Comparison of ENCODE assay signal across 29 cellular contexts in the genomic region with DNA sequence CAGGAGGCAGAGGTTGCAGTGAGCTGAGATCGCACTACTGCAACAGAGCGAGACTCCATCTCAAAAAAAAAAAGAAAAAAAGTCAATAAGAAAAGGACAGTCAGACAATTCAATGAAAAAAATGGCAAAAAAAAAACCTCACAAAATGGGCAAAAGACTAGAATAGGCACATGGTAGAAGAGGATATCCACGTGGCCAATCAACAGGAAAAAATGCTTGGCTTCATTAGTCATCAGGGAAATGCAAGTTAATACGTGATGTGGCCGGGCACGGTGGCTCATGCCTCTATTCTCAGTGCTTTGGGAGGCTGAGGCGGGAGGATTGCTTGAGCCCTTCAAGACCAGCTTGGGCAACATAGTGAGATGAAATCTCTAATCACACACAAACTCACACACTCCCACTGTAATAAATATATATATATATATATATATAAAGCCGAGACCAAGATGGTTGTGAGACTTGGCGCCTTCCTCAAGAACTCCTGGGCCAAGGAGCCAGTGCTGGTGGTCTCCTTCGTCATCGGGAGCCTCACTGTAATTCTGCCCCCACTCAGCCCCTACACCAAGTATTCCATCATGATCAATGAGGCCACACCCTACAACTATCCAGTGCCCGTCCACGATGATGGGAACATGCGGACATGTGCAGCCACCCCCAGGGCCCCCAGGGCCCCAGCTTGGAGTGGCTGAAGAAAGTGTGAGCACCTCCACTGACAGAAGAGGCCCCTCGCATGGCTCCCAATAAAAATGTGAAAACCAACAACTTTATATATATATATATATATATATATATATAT. TPM values are rescaled to one million over a fixed set of nuclear protein-coding genes. Genes with fewer than 3 reads are reported as not detected.
A peak's percentile ranks its signal among the peaks of the same experiment; 100 is the strongest.
DNase-seq lines count a peak whose midpoint lies in the region; ATAC-seq and TF ChIP-seq lines count a peak whose summit lies in the region.
"Had no signal": no experiment of that assay in that cellular context is flagged by ENCODE, and none has a peak within 500 bp of the region (broad histone marks: within the 10 kb centered on the region; RNA-seq: fewer than 3 reads in every experiment).

No MANE protein-coding gene starts in this region.

- in situ Hi-C loops in Caki2 (cut with HindIII; ENCODE audit: low pct_unique_long_range_greater_than_20kb, low sequenced_read_pairs): no loop called here

- peaks cover 2% of the 10 kb centered on the region for H3K79me1 ChIP-seq in neuronal stem cell (ENCODE audit: low read depth, low read length)

- H4K91ac ChIP-seq in neuronal stem cell (ENCODE audit: low read depth, low read length, poor library complexity): no peak overlapping the region

- H3K4me3 ChIP-seq in epithelial cell of esophagus (ENCODE audit: low read length) (no peak overlapping the region), neuronal stem cell (ENCODE audit: low read length in 2 of 2) (no peak overlapping the region)
- H3K4me3 ChIP-seq: body of pancreas, dorsolateral prefrontal cortex, hepatocyte, thoracic aorta had no signal

- H2BK120ac ChIP-seq in neuronal stem cell (ENCODE audit: low read depth, low read length): no peak overlapping the region

- no peak for ATAC-seq in HG03469 (IDR thresholded peaks at IDR 0.05; ENCODE audit: unreplicated experiment)
- ATAC-seq: body of pancreas; left cardiac atrium; right cardiac atrium; stimulated activated naive CD8-positive, alpha-beta T cell treated with anti-CD3 and anti-CD28 coated beads, Interleukin-15, amount 100 ng/mL, for 72 hours had no signal

- no peak overlapping the region for H3K23ac ChIP-seq in neuronal stem cell (ENCODE audit: low read depth, low read length, poor library complexity)

- H3K4me2 ChIP-seq in neuronal stem cell (ENCODE audit: insufficient read depth, low read length, poor library complexity, severe bottlenecking): no peak overlapping the region
- H3K4me2 ChIP-seq: hepatocyte had no signal

- H3K27me3 ChIP-seq in neuronal stem cell (ENCODE audit: control insufficient read depth in 3 of 3, insufficient read depth in 3 of 3, low read depth in 1 of 3, low read length in 3 of 3): no peaks in the 10 kb centered on the region
- H3K27me3 ChIP-seq: body of pancreas, dorsolateral prefrontal cortex had no signal

- H2AK5ac ChIP-seq in neuronal stem cell (ENCODE audit: low read depth, low read length): peak overlapping the region; percentile 46

- H3K27ac ChIP-seq in neuronal stem cell (replicated peaks; ENCODE audit: low read length): no peak overlapping the region
- H3K27ac ChIP-seq: body of pancreas, dorsolateral prefrontal cortex, hepatocyte, parathyroid adenoma, RWPE1, thoracic aorta had no signal

- H2BK15ac ChIP-seq in neuronal stem cell (ENCODE audit: low read length): no peak overlapping the region

- H3K9me3 ChIP-seq in neuronal stem cell (replicated peaks in 1 of 2; ENCODE audit: control insufficient read depth in 2 of 2, insufficient read depth in 1 of 2, low read depth in 1 of 2, low read length in 2 of 2): no peaks in the 10 kb centered on the region
- H3K9me3 ChIP-seq: body of pancreas, thoracic aorta had no signal

- no peak overlapping the region for H3K9ac ChIP-seq in neuronal stem cell (ENCODE audit: low read depth, low read length, poor library complexity)
- H3K9ac ChIP-seq: parathyroid adenoma had no signal

- no peak overlapping the region for H3K14ac ChIP-seq in neuronal stem cell (ENCODE audit: low read length)

- H4K8ac ChIP-seq in neuronal stem cell (ENCODE audit: low read depth, low read length): no peak overlapping the region

- H2BK12ac ChIP-seq in neuronal stem cell (ENCODE audit: low read length): no peak overlapping the region

- peaks cover 2 to 3% of the 10 kb centered on the region in 2 donors for H3K4me1 ChIP-seq in neuronal stem cell (ENCODE audit: control insufficient read depth in 2 of 2, insufficient read depth in 1 of 2, low read depth in 1 of 2, low read length in 2 of 2)
- H3K4me1 ChIP-seq: parathyroid adenoma had no signal

- no peak overlapping the region for H2AFZ ChIP-seq in neuronal stem cell (ENCODE audit: low read length)
- H2AFZ ChIP-seq: hepatocyte, parathyroid adenoma had no signal

- no peaks in the 10 kb centered on the region for H3K36me3 ChIP-seq in neuronal stem cell (replicated peaks in 1 of 2; ENCODE audit: control insufficient read depth in 2 of 2, insufficient read depth in 2 of 2, low read length in 2 of 2)
- H3K36me3 ChIP-seq: thoracic aorta had no signal

- H2BK5ac ChIP-seq in neuronal stem cell (ENCODE audit: low read length): no peak overlapping the region

- TF ChIP-seq CTCF in epithelial cell of esophagus (IDR thresholded peaks at IDR 0.05; ENCODE audit: insufficient read depth, low read depth, low read length, missing control alignments): no peak

- peak; percentile 29 for DNase-seq in Caki2 (ENCODE audit: low read depth)
- peak; percentile 53 for DNase-seq in M059J (ENCODE audit: low read depth)
- peak; percentile 83 for DNase-seq in epithelial cell of esophagus (ENCODE audit: low read depth)
- no peak for DNase-seq in neuronal stem cell (ENCODE audit: low spot score)
- no peak for DNase-seq in SW480 (ENCODE audit: low spot score)
- DNase-seq in ureter (ENCODE audit: low spot score): no peak
- DNase-seq: activated CD4-positive, alpha-beta T cell treated with anti-CD3 and anti-CD28 coated beads, Interleukin-2, amount 50 U/mL, for 48 hours; activated CD4-positive, CD25-positive, alpha-beta regulatory T cell; activated naive CD4-positive, alpha-beta T cell treated with anti-CD3 and anti-CD28 coated beads for 36 hours; body of pancreas; DMS153; left cardiac atrium; NCI-H1105; NCI-H187; NCI-H446 treated with DMSO at 0.1 percent for 48 hours; right cardiac atrium; stimulated activated CD8-positive, alpha-beta memory T cell treated with anti-CD3 and anti-CD28 coated beads, Interleukin-4, amount 100 ng/mL, for 48 hours; stimulated activated naive CD8-positive, alpha-beta T cell treated with anti-CD3 and anti-CD28 coated beads, Interleukin-15, amount 100 ng/mL, for 72 hours; T-helper 1 cell had no signal

- WGBS in neuronal stem cell (ENCODE audit: extremely low coverage in 2 of 2, insufficient read length in 2 of 2, insufficient replicate concordance in 1 of 2), 2 donors: no CpG with 5 or more reads among the region's 15 CpGs

- no peak overlapping the region for H3K4ac ChIP-seq in neuronal stem cell (ENCODE audit: low read length)

- H3K18ac ChIP-seq in neuronal stem cell (ENCODE audit: low read length): no peak overlapping the region

RNA-seq across cellular contexts. Expression of gene LEFTY2, which starts 22.9 kb away (rescaled TPM):
- not detected in 2 replicates for total RNA-seq in Caki2 (2014; rRNA removed; shearing (Covaris generic); ENCODE audit: low replicate concordance)
- total RNA-seq in M059J (2014; rRNA removed; shearing (Covaris generic)): not detected in 2 replicates
- 0.11 TPM for polyA plus RNA-seq in neuronal stem cell (2013, experiment 1 of 2)
- 0.10 TPM for polyA plus RNA-seq in neuronal stem cell (2013, experiment 2 of 2)
- total RNA-seq in ureter: 0.26 TPM
- total RNA-seq: fibroblast of lung, G401, neural crest cell had no signal
- polyA plus RNA-seq: BJ, fibroblast of lung had no signal

RNA-seq across cellular contexts. Expression of gene SDE2, which starts 35.2 kb away (rescaled TPM):
- 20.0 and 21.0 TPM in 2 replicates for total RNA-seq in Caki2 (2014; rRNA removed; shearing (Covaris generic); ENCODE audit: low replicate concordance)
- total RNA-seq in M059J (2014; rRNA removed; shearing (Covaris generic)): 15.5 and 28.7 TPM in 2 replicates
- polyA plus RNA-seq in neuronal stem cell (2013, experiment 1 of 2): 7.9 TPM
- 8.1 TPM for polyA plus RNA-seq in neuronal stem cell (2013, experiment 2 of 2)
- 17.8 TPM for total RNA-seq in ureter

RNA-seq across cellular contexts. Expression of gene PYCR2, which starts 39.9 kb away (rescaled TPM):
- 72.6 and 112 TPM in 2 replicates for total RNA-seq in Caki2 (2014; rRNA removed; shearing (Covaris generic); ENCODE audit: low replicate concordance)
- 31.6 and 60.0 TPM in 2 replicates for total RNA-seq in M059J (2014; rRNA removed; shearing (Covaris generic))
- polyA plus RNA-seq in neuronal stem cell (2013, experiment 1 of 2): 52.5 TPM
- 54.2 TPM for polyA plus RNA-seq in neuronal stem cell (2013, experiment 2 of 2)
- 106 TPM for total RNA-seq in ureter

Comparison
In these comparisons a context has a peak if more than half of its experiments do, and no peak if none do; other contexts are left out.
1. DNase-seq: peak in Caki2 (single experiment), M059J (single experiment) and epithelial cell of esophagus (single experiment); none in neuronal stem cell (single experiment), SW480 (single experiment) and ureter (single experiment).